ENCODE assay signal across 10 cellular contexts in the genomic region with DNA sequence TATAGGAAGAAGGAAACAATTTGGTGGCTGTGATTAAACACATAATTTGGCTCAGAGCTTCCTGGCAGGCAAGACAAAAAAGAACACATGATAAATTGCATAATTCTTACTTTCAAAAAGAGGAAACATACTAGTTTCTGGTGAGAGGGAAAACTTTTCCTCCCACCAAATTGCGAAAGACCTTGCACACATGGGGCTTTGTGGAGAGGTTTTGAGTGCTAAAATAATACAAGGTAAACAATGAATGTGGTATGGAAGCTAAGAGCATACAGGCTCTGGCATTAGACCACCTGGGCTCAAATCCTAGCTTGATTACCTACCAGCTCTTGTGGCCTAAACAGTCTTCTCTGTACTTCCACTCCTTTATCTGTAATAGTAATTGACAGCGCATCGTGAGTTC.
DNase-seq lines count a peak whose midpoint lies in the region; ATAC-seq, FAIRE-seq and TF ChIP-seq lines count a peak whose summit lies in the region.
"Had no signal": no experiment of that assay in that cellular context is flagged by ENCODE, and none has a peak within 500 bp of the region (broad histone marks: within the 10 kb centered on the region; RNA-seq: fewer than 3 reads in every experiment).

No MANE protein-coding gene starts in this region.

- no peaks in the 10 kb centered on the region for H3K9me3 ChIP-seq in HepG2 (ENCODE audit: low read length)

- H3K4me3 Mint-ChIP-seq in MCF 10A (ENCODE audit: unreplicated experiment) (peak overlapping the region; percentile 59), type B pancreatic cell (peak overlapping the region; percentile 42)

- no peak for TF ChIP-seq POLR2A in HepG2 (IDR thresholded peaks at IDR 0.05; ENCODE audit: insufficient read depth in 1 of 2, low read depth in 2 of 2, low read length in 2 of 2)

- 0 out of 5 replicates have a peak, but pooled peaks cover 0 to 1% of the 10 kb centered on the region in 2 experiments for H3K36me3 ChIP-seq in HepG2 (replicated peaks in 1 of 2; ENCODE audit: control insufficient read depth in 1 of 2, insufficient read depth in 2 of 2, low read length in 2 of 2)

- H3K27ac ChIP-seq in HepG2 (ENCODE audit: extremely low read length, insufficient read depth, low read length), result peak overlapping the region; percentile 53

- TF ChIP-seq EP300 in HepG2 (IDR thresholded peaks at IDR 0.05; ENCODE audit: low read depth in 2 of 2, low read length in 2 of 2) (peak in 1 of 2 experiments; percentile 82; a peak in 2 of 4 replicates), HepG2 (CRISPR knock-in tag; IDR thresholded peaks at IDR 0.05; ENCODE audit: borderline replicate concordance) (0 out of 2 replicates have a peak, but pooled peaks have one; percentile 21)

- no peak for TF ChIP-seq CTCF in MCF 10A (IDR thresholded peaks at IDR 0.05; ENCODE audit: unreplicated experiment)
- TF ChIP-seq CTCF in HepG2 (CRISPR knock-in tag; IDR thresholded peaks at IDR 0.05), result no peak
- TF ChIP-seq CTCF in type B pancreatic cell (conservative IDR thresholded peaks at IDR 0.05), result no peak

- CTCF ChIA-PET in MCF 10A (lab: Yijun Ruan, JAX), result interaction anchor here (0.7 to 2.5 kb wide), 12 partner anchors 10 to 266 kb away, joined by 3 to 16 read pairs (median 3); no protein-coding TSS in a partner anchor
- CTCF ChIA-PET in HepG2 (lab: Yijun Ruan, JAX; ENCODE audit: low intra/inter-chr PET ratio, low total read pairs), result no interaction called here

- H2AFZ ChIP-seq in HepG2 (ENCODE audit: low read length), result no peak overlapping the region

- H3K9me3 Mint-ChIP-seq in MCF 10A (ENCODE audit: unreplicated experiment) (peaks cover 7% of the 10 kb centered on the region), type B pancreatic cell (no peaks in the 10 kb centered on the region)

- 79% methylated on average over 3 of the region's 3 CpGs for WGBS in HepG2 (ENCODE audit: low lambda C conversion rate)

- no peaks in the 10 kb centered on the region for H3K79me2 ChIP-seq in HepG2 (ENCODE audit: insufficient read depth, low read length)

- peaks cover 49% of the 10 kb centered on the region for H3K4me1 Mint-ChIP-seq in MCF 10A (ENCODE audit: insufficient read depth, unreplicated experiment)
- peaks cover 53% of the 10 kb centered on the region for H3K4me1 Mint-ChIP-seq in type B pancreatic cell (ENCODE audit: unreplicated experiment)

- peak overlapping the region; percentile 94 for H3K27ac Mint-ChIP-seq in MCF 10A (ENCODE audit: low read depth, unreplicated experiment)
- H3K27ac Mint-ChIP-seq in type B pancreatic cell, result peak overlapping the region; percentile 89

- H3K4me1 ChIP-seq in HepG2 (ENCODE audit: insufficient read depth, low read length), result peaks cover 68% of the 10 kb centered on the region

- in situ Hi-C loops in HepG2 (cut with HindIII; ENCODE audit: extremely low pct_ligation_motif_present, low pct_unique_long_range_greater_than_20kb), result loop anchor here (10.0 kb wide), 1 partner anchor 120 kb away; no protein-coding TSS in a partner anchor

- no TSS peak for BruUV-seq in MCF 10A (replicated peaks; lab: Mats Ljungman, UMichigan)
- BruUV-seq in HepG2 (replicated peaks; lab: Mats Ljungman, UMichigan), result no TSS peak

- H4K20me1 ChIP-seq in HepG2 (ENCODE audit: insufficient read depth, low read length), result no peaks in the 10 kb centered on the region

- peak; percentile 64 for FAIRE-seq in HepG2 (lab: Jason Lieb, UNC)

- H3K27me3 ChIP-seq in HepG2 (ENCODE audit: control insufficient read depth in 1 of 2, insufficient read depth in 2 of 2, low read length in 2 of 2), result no peaks in the 10 kb centered on the region

- H3K36me3 Mint-ChIP-seq in MCF 10A (ENCODE audit: insufficient read depth, unreplicated experiment) (no peaks in the 10 kb centered on the region), type B pancreatic cell (no peaks in the 10 kb centered on the region)

- peak; percentile 9; the same call in 1 of the 3 replicates for ATAC-seq in HepG2

- H3K4me3 ChIP-seq in HepG2 (replicated peaks in 1 of 3; ENCODE audit: insufficient read depth in 1 of 3, low read depth in 2 of 3, low read length in 3 of 3), result no peak overlapping the region

- TF ChIP-seq RAD21 in HepG2 (CRISPR knock-in tag; IDR thresholded peaks at IDR 0.05), result no peak

- H3K4me2 ChIP-seq in HepG2 (ENCODE audit: low read depth, low read length), result no peak overlapping the region

- peak; percentile 44 for DNase-seq in NCI-H1092 treated with DMSO at 0.1 percent for 48 hours (lab: John Stamatoyannopoulos, UW)
- no peak for DNase-seq in NCI-H1092 (lab: John Stamatoyannopoulos, UW)
- peak; percentile 91 for DNase-seq in MCF 10A (ENCODE audit: unreplicated experiment)
- DNase-seq in HepG2 (ENCODE audit: low spot score), result peak; percentile 88
- no peak for DNase-seq in type B pancreatic cell (ENCODE audit: extremely low spot score, unreplicated experiment)
- DNase-seq in HK-2 (ENCODE audit: unreplicated experiment), result no peak
- DNase-seq in superior temporal gyrus (ENCODE audit: extremely low spot score), result no peak
- no peak for DNase-seq in NCI-H82 (lab: John Stamatoyannopoulos, UW)
- DNase-seq: 8988T; activated CD4-positive, alpha-beta T cell treated with anti-CD3 and anti-CD28 coated beads for 1 hour had no signal

- H3K9ac ChIP-seq in HepG2 (ENCODE audit: insufficient read depth, low read depth, low read length), result no peak overlapping the region

- intact Hi-C loops in MCF 10A (cut with micrococcal nuclease) (loop anchor here (5.0 to 10.0 kb wide), 2 partner anchors 230 to 377 kb away; a partner anchor contains a TSS), HepG2 (cut with micrococcal nuclease; ENCODE audit: unreplicated experiment) (no loop called here)

- POLR2A ChIA-PET in MCF 10A (lab: Yijun Ruan, JAX), result interaction anchor here (0.5 to 5.2 kb wide), 32 partner anchors 11 to 902 kb away, joined by 3 to 67 read pairs (median 5); a partner anchor contains a TSS
- POLR2A ChIA-PET in HepG2 (lab: Yijun Ruan, JAX), result no interaction called here

- H3K27me3 Mint-ChIP-seq in MCF 10A (ENCODE audit: insufficient read depth, unreplicated experiment) (no peaks in the 10 kb centered on the region), type B pancreatic cell (no peaks in the 10 kb centered on the region)

TF ChIP-seq in HepG2, 621 proteins besides CTCF, POLR2A, EP300 and RAD21 (continues in another document):
- TF ChIP-seq STAG1 (CRISPR knock-in tag; IDR thresholded peaks at IDR 0.05) (peak; percentile 10; the same call in 1 of the 2 replicates), MBNL3 (CRISPR knock-in tag; conservative IDR thresholded peaks at IDR 0.05) (no peak), ZNF121 (CRISPR knock-in tag; IDR thresholded peaks at IDR 0.05) (no peak), BHLHE40 (IDR thresholded peaks at IDR 0.05; ENCODE audit: low read length) (no peak), ISL2 (CRISPR knock-in tag; IDR thresholded peaks at IDR 0.05) (peak; percentile 87), ZNF331 (CRISPR knock-in tag; IDR thresholded peaks at IDR 0.05) (peak; percentile 88), ELF4 (CRISPR knock-in tag; IDR thresholded peaks at IDR 0.05; ENCODE audit: borderline replicate concordance) (no peak), ZNF878 (CRISPR knock-in tag; IDR thresholded peaks at IDR 0.05) (no peak), ZNF792 (CRISPR knock-in tag; IDR thresholded peaks at IDR 0.05) (0 out of 2 replicates have a peak, but pooled peaks have one; percentile 33), SMARCC2 (IDR thresholded peaks at IDR 0.05) (no peak), ZNF879 (CRISPR knock-in tag; IDR thresholded peaks at IDR 0.05) (no peak), IRF2 (CRISPR knock-in tag; IDR thresholded peaks at IDR 0.05) (peak; percentile 24; the same call in 1 of the 2 replicates), ZC3H4 (CRISPR knock-in tag; IDR thresholded peaks at IDR 0.05; ENCODE audit: borderline replicate concordance) (no peak), SMYD3 (CRISPR knock-in tag; IDR thresholded peaks at IDR 0.05) (no peak)
- TF ChIP-seq, protein P1, sequence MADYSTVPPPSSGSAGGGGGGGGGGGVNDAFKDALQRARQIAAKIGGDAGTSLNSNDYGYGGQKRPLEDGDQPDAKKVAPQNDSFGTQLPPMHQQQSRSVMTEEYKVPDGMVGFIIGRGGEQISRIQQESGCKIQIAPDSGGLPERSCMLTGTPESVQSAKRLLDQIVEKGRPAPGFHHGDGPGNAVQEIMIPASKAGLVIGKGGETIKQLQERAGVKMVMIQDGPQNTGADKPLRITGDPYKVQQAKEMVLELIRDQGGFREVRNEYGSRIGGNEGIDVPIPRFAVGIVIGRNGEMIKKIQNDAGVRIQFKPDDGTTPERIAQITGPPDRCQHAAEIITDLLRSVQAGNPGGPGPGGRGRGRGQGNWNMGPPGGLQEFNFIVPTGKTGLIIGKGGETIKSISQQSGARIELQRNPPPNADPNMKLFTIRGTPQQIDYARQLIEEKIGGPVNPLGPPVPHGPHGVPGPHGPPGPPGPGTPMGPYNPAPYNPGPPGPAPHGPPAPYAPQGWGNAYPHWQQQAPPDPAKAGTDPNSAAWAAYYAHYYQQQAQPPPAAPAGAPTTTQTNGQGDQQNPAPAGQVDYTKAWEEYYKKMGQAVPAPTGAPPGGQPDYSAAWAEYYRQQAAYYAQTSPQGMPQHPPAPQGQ (CRISPR knock-in tag; IDR thresholded peaks at IDR 0.05; ENCODE audit: borderline replicate concordance), result no peak
- TF ChIP-seq, protein P2, sequence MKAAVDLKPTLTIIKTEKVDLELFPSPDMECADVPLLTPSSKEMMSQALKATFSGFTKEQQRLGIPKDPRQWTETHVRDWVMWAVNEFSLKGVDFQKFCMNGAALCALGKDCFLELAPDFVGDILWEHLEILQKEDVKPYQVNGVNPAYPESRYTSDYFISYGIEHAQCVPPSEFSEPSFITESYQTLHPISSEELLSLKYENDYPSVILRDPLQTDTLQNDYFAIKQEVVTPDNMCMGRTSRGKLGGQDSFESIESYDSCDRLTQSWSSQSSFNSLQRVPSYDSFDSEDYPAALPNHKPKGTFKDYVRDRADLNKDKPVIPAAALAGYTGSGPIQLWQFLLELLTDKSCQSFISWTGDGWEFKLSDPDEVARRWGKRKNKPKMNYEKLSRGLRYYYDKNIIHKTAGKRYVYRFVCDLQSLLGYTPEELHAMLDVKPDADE (CRISPR knock-in tag; IDR thresholded peaks at IDR 0.05), result no peak
- TF ChIP-seq, protein P3, sequence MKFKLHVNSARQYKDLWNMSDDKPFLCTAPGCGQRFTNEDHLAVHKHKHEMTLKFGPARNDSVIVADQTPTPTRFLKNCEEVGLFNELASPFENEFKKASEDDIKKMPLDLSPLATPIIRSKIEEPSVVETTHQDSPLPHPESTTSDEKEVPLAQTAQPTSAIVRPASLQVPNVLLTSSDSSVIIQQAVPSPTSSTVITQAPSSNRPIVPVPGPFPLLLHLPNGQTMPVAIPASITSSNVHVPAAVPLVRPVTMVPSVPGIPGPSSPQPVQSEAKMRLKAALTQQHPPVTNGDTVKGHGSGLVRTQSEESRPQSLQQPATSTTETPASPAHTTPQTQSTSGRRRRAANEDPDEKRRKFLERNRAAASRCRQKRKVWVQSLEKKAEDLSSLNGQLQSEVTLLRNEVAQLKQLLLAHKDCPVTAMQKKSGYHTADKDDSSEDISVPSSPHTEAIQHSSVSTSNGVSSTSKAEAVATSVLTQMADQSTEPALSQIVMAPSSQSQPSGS (CRISPR knock-in tag; IDR thresholded peaks at IDR 0.05), result no peak

Comparison
In these comparisons a context has a peak if more than half of its experiments do, and no peak if none do; other contexts are left out.
1. DNase-seq: peak in NCI-H1092 treated with DMSO at 0.1 percent for 48 hours (single experiment), MCF 10A (single experiment) and HepG2 (single experiment); none in NCI-H1092 (single experiment), type B pancreatic cell (single experiment), HK-2 (single experiment), superior temporal gyrus (single experiment) and NCI-H82 (single experiment).